ENCODE assay signal across 27 cellular contexts in genomic region chr15:101225658-101226057, GRCh38. TPM values are rescaled to one million over a fixed set of nuclear protein-coding genes. Genes with fewer than 3 reads are reported as not detected.
A peak's percentile ranks its signal among the peaks of the same experiment; 100 is the strongest.
DNase-seq lines count a peak whose midpoint lies in the region; ATAC-seq and TF ChIP-seq lines count a peak whose summit lies in the region.
"Had no signal": no experiment of that assay in that cellular context is flagged by ENCODE, and none has a peak within 500 bp of the region (broad histone marks: within the 10 kb centered on the region; RNA-seq: fewer than 3 reads in every experiment).

No MANE protein-coding gene starts in this region.

- H3K36me3 Mint-ChIP-seq in T-helper 2 cell treated with Interferon-gamma antibody and Interleukin-4, amounts not matched to agents 5 μg/mL and 100 μg/mL, for 36 hours (ENCODE audit: low read depth) = peaks cover 54% of the 10 kb centered on the region
- H3K36me3 Mint-ChIP-seq in CD14-positive monocyte = peaks cover 52 to 64% of the 10 kb centered on the region in 2 donors
- peaks cover 19 to 36% (median 34%) of the 10 kb centered on the region in 3 donors for H3K36me3 Mint-ChIP-seq in naive thymus-derived CD8-positive, alpha-beta T cell

- no peak for DNase-seq in T-helper 2 cell treated with Interferon-gamma antibody and Interleukin-4, amounts not matched to agents 5 μg/mL and 100 μg/mL, for 36 hours (ENCODE audit: low spot score)
- DNase-seq in T-helper 2 cell = no peak
- no peak for DNase-seq in CD14-positive monocyte (ENCODE audit: low spot score)
- DNase-seq in amniotic epithelial cell (ENCODE audit: low read depth) = peak; percentile 52
- no peak for DNase-seq in left colon
- DNase-seq in NCI-H1105 (lab: John Stamatoyannopoulos, UW) = no peak
- DNase-seq in NCI-H2196 (lab: John Stamatoyannopoulos, UW; ENCODE audit: unreplicated experiment) = no peak
- DNase-seq in naive thymus-derived CD8-positive, alpha-beta T cell = no peak
- DNase-seq: 8988T; amniotic stem cell; DND-41; effector CD8-positive, alpha-beta T cell; HCEC 1CT; islet precursor cell; Karpas-422; left ventricle myocardium inferior; midbrain; naive thymus-derived CD4-positive, alpha-beta T cell; NCI-H1436; NCI-H2081; NCI-H2227 treated with DMSO at 0.1 percent for 48 hours; NCI-H526 treated with DMSO at 0.1 percent for 48 hours; PC-3; Right ventricle myocardium superior; stimulated activated naive CD4-positive, alpha-beta T cell; upper lobe of right lung had no signal

- peak; percentile 64 for ATAC-seq in left colon
- no peak for ATAC-seq in naive thymus-derived CD8-positive, alpha-beta T cell
- ATAC-seq: naive thymus-derived CD4-positive, alpha-beta T cell; PC-3; SK-N-SH treated with all-trans-retinoic acid at 6 μM for 48 hours; upper lobe of right lung had no signal

- H3K4me1 Mint-ChIP-seq in T-helper 2 cell treated with Interferon-gamma antibody and Interleukin-4, amounts not matched to agents 5 μg/mL and 100 μg/mL, for 36 hours (ENCODE audit: low read depth) = peaks cover 60% of the 10 kb centered on the region
- H3K4me1 Mint-ChIP-seq in CD14-positive monocyte = peaks cover 26% of the 10 kb centered on the region
- H3K4me1 Mint-ChIP-seq in naive thymus-derived CD8-positive, alpha-beta T cell = peaks cover 30 to 65% (median 60%) of the 10 kb centered on the region in 4 donors

- no peak for TF ChIP-seq CTCF in CD14-positive monocyte (IDR thresholded peaks at IDR 0.05)

- H3K27ac Mint-ChIP-seq in T-helper 2 cell treated with Interferon-gamma antibody and Interleukin-4, amounts not matched to agents 5 μg/mL and 100 μg/mL, for 36 hours = peak overlapping the region; percentile 56
- peak overlapping the region in 4 of 7 donors; percentile 12 to 85 (median 65) for H3K27ac Mint-ChIP-seq in CD14-positive monocyte
- peak overlapping the region in 5 of 10 donors; percentile 7 to 80 (median 25) for H3K27ac Mint-ChIP-seq in naive thymus-derived CD8-positive, alpha-beta T cell

- no peak overlapping the region for H3K4me3 Mint-ChIP-seq in T-helper 2 cell treated with Interferon-gamma antibody and Interleukin-4, amounts not matched to agents 5 μg/mL and 100 μg/mL, for 36 hours
- H3K4me3 Mint-ChIP-seq in CD14-positive monocyte = no peak overlapping the region
- no peak overlapping the region for H3K4me3 Mint-ChIP-seq in naive thymus-derived CD8-positive, alpha-beta T cell

- peaks cover 19% of the 10 kb centered on the region for H3K9me3 Mint-ChIP-seq in T-helper 2 cell treated with Interferon-gamma antibody and Interleukin-4, amounts not matched to agents 5 μg/mL and 100 μg/mL, for 36 hours
- H3K9me3 Mint-ChIP-seq in CD14-positive monocyte = peaks cover 0 to 14% (median 7%) of the 10 kb centered on the region in 7 donors
- H3K9me3 Mint-ChIP-seq in naive thymus-derived CD8-positive, alpha-beta T cell = peaks cover 2 to 21% (median 16%) of the 10 kb centered on the region in 9 donors

- no peaks in the 10 kb centered on the region for H3K27me3 Mint-ChIP-seq in T-helper 2 cell treated with Interferon-gamma antibody and Interleukin-4, amounts not matched to agents 5 μg/mL and 100 μg/mL, for 36 hours (ENCODE audit: low read depth)
- H3K27me3 Mint-ChIP-seq in CD14-positive monocyte (ENCODE audit: low read depth in 3 of 3) = peaks cover 0 to 3% (median 0%) of the 10 kb centered on the region in 3 donors
- no peaks in the 10 kb centered on the region for H3K27me3 Mint-ChIP-seq in naive thymus-derived CD8-positive, alpha-beta T cell
- H3K27me3 Mint-ChIP-seq: naive thymus-derived CD4-positive, alpha-beta T cell had no signal

- intact Hi-C loops in CD14-positive monocyte (cut with micrococcal nuclease) (no loop called here), left colon (cut with DNase I, micrococcal nuclease) (no loop called here)

- POLR2A ChIA-PET in naive thymus-derived CD8-positive, alpha-beta T cell (lab: Charles Lee) = no interaction called here

RNA-seq across cellular contexts. Expression of gene CHSY1, which starts 26.2 kb away (rescaled TPM):
- polyA plus RNA-seq in CD14-positive monocyte = 1 to 10 TPM; 2.7 to 3.0 TPM
- 10 to 100 TPM; 10.6 to 11.7 TPM for total RNA-seq in left colon
- 10 to 100 TPM; 12.6 to 12.9 TPM for total RNA-seq in naive thymus-derived CD8-positive, alpha-beta T cell
- polyA plus RNA-seq in naive thymus-derived CD8-positive, alpha-beta T cell = 1 to 10 TPM in 2 of 3 donors, under 1 TPM in 1; 0.96 to 1.7 (median 1.6) TPM

RNA-seq across cellular contexts. Expression of gene SELENOS, which starts 51.6 kb away (rescaled TPM):
- polyA plus RNA-seq in CD14-positive monocyte = 10 to 100 TPM; 51.6 to 70.2 TPM
- total RNA-seq in left colon = 100 to 1,000 TPM; 134 to 142 TPM
- 10 to 100 TPM; 26.7 to 30.6 TPM for total RNA-seq in naive thymus-derived CD8-positive, alpha-beta T cell
- 10 to 100 TPM; 38.8 to 64.4 (median 39.8) TPM for polyA plus RNA-seq in naive thymus-derived CD8-positive, alpha-beta T cell

Comparison
In these comparisons a context has a peak if more than half of its experiments do, and no peak if none do; other contexts are left out.
1. RNA of gene SELENOS, which starts 51.6 kb away (total RNA-seq): 134 to 142 TPM in left colon; 26.7 to 30.6 TPM in naive thymus-derived CD8-positive, alpha-beta T cell; every median in the first group is over 4 times any median in the second.